ENCODE assay signal across 16 cellular contexts in the genomic region with DNA sequence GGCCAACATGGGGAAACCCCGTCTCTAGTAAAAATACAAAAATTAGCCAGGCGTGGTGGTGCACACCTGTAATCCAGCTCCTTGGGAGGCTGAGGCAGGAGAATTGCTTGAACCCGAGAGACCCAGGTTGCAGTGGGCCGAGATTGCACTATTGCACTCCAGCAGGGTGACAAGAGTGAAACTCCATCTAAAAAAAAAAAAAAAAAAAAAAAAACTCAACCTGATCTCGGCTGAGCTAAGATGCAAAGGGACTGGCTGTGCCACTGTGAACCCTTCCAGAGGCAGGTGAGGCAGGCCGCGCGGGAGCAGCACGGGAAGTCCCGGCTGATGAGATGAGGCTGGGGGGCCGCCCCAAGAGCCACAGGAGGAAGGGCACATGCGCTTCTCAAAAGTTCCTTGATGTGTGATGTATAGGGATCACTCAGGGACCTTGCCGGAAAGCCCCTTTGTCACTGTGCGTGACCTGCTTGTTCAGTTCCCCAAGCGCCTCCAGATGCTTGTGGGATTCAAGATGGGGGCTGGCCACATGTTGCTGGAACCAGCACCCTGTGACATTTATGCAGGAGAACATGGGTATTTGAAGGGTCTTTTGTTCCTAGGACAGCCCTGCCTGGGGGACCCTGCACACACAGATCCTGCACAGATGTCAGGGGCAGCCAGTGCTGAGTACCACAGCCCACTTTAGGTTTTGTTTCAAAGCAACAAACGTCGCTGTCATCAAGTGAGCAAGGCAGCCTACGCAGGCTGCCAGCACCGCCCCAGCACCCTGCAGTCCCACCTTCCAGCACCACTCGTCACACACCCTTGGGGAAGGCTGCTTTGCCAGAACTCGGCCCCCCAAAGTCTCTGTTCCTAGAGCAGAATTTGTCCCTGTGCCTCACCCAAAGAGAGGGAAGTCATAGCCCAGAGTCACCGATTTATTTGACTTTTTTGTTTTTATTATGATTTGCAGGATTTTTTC.
A peak's percentile ranks its signal among the peaks of the same experiment; 100 is the strongest.
DNase-seq lines count a peak whose midpoint lies in the region; ATAC-seq, FAIRE-seq and TF ChIP-seq lines count a peak whose summit lies in the region.
"Had no signal": no experiment of that assay in that cellular context is flagged by ENCODE, and none has a peak within 500 bp of the region (broad histone marks: within the 10 kb centered on the region; RNA-seq: fewer than 3 reads in every experiment).

No MANE protein-coding gene starts in this region.

- H3K9me3 Mint-ChIP-seq in nephron progenitor cell, result no peaks in the 10 kb centered on the region

- in situ Hi-C loops in mammary epithelial cell (cut with MboI; ENCODE audit: low sequenced_read_pairs in 2 of 2), result no loop called here

- TF ChIP-seq POLR2A in GM12891 (IDR thresholded peaks at IDR 0.05; ENCODE audit: low read depth, low read length), result no peak

- peak; percentile 52 for ATAC-seq in GM18499 (IDR thresholded peaks at IDR 0.05; ENCODE audit: insufficient read depth, unreplicated experiment)
- peak; percentile 73 for ATAC-seq in GM19455 (IDR thresholded peaks at IDR 0.05; ENCODE audit: unreplicated experiment)
- ATAC-seq in HG02885 (IDR thresholded peaks at IDR 0.05; ENCODE audit: poor library complexity, unreplicated experiment), result peak; percentile 65
- ATAC-seq in HG02938 (IDR thresholded peaks at IDR 0.05; ENCODE audit: unreplicated experiment), result no peak
- ATAC-seq: PC-3 had no signal

- 93% methylated on average over 18 of the region's 22 CpGs for WGBS in mammary epithelial cell (ENCODE audit: low coverage, missing lambda C conversion rate)

- no peak overlapping the region for H3K27ac Mint-ChIP-seq in nephron progenitor cell

- no peaks in the 10 kb centered on the region for H4K20me1 ChIP-seq in mammary epithelial cell (ENCODE audit: insufficient read depth, low read length)

- H3K4me2 ChIP-seq in mammary epithelial cell (ENCODE audit: insufficient read depth, low read depth, low read length), result no peak overlapping the region
- H3K4me2 ChIP-seq: hepatocyte, SK-N-SH had no signal

- H3K4me3 Mint-ChIP-seq in nephron progenitor cell, result no peak overlapping the region

- FAIRE-seq in GM12891 (lab: Jason Lieb, UNC), result no peak

- dilution Hi-C loops in mammary epithelial cell (cut with HindIII; ENCODE audit: low sequenced_read_pairs), result loop anchor here (5.0 kb wide), 1 partner anchor 275 kb away; no protein-coding TSS in a partner anchor

- H3K79me2 ChIP-seq in mammary epithelial cell (ENCODE audit: insufficient read depth, low read length), result no peaks in the 10 kb centered on the region
- H3K79me2 ChIP-seq: hepatocyte had no signal

- no peak overlapping the region for H2AFZ ChIP-seq in mammary epithelial cell (ENCODE audit: low read depth, low read length)
- H2AFZ ChIP-seq: hepatocyte had no signal

- H3K36me3 Mint-ChIP-seq in nephron progenitor cell (ENCODE audit: low read depth), result peaks cover 49% of the 10 kb centered on the region

- no peak overlapping the region for H3K27ac ChIP-seq in mammary epithelial cell (ENCODE audit: insufficient read depth, low read depth, low read length)
- H3K27ac ChIP-seq: hepatocyte had no signal

- no peaks in the 10 kb centered on the region for H3K4me1 ChIP-seq in mammary epithelial cell (ENCODE audit: insufficient read depth, low read length)

- DNase-seq in germinal center (ENCODE audit: low spot score), result peak; percentile 24
- no peak for DNase-seq in nephron progenitor cell
- DNase-seq in GM12891 (ENCODE audit: insufficient read length, low spot score), result no peak
- DNase-seq in mammary epithelial cell, result no peak
- DNase-seq: activated gamma-delta T cell treated with Interleukin-2 at 50 U/mL for 16 hours, GF-D8, KBM-7, NCI-H1417, PC-3, SK-N-SH, substantia nigra had no signal

- H3K27me3 Mint-ChIP-seq in nephron progenitor cell (ENCODE audit: low read depth, poor library complexity), result peaks cover 5% of the 10 kb centered on the region

- no peaks in the 10 kb centered on the region for H3K27me3 ChIP-seq in mammary epithelial cell (ENCODE audit: insufficient read depth, low read length)
- H3K27me3 ChIP-seq: hepatocyte had no signal

- peaks cover 23% of the 10 kb centered on the region for H3K4me1 Mint-ChIP-seq in nephron progenitor cell

- TF ChIP-seq CTCF in nephron progenitor cell (IDR thresholded peaks at IDR 0.05) (no peak), mammary epithelial cell (conservative IDR thresholded peaks at IDR 0.05 in 1 of 2, IDR thresholded peaks at IDR 0.05 in 1 of 2; ENCODE audit: extremely low read depth in 1 of 2, insufficient read depth in 1 of 2, low read depth in 1 of 2, low read length in 2 of 2) (no peak)

- intact Hi-C loops in mammary epithelial cell (cut with micrococcal nuclease), result no loop called here

- H3K9ac ChIP-seq in mammary epithelial cell (ENCODE audit: insufficient read depth, low read length), result no peak overlapping the region
- H3K9ac ChIP-seq: SK-N-SH had no signal

- BruUV-seq in mammary epithelial cell (replicated peaks; lab: Mats Ljungman, UMichigan), result no TSS peak

- H3K4me3 ChIP-seq in mammary epithelial cell (replicated peaks in 1 of 3; ENCODE audit: insufficient read depth in 1 of 3, low read depth in 2 of 3, low read length in 3 of 3), result no peak overlapping the region
- H3K4me3 ChIP-seq: hepatocyte had no signal

- CTCF ChIA-PET in mammary epithelial cell (lab: Charles Lee; ENCODE audit: low non-redundant PET), result no interaction called here

- no peaks in the 10 kb centered on the region for H3K36me3 ChIP-seq in mammary epithelial cell (ENCODE audit: insufficient read depth, low read length)

- H3K9me3 ChIP-seq in mammary epithelial cell (replicated peaks; ENCODE audit: insufficient read depth, low read length), result no peaks in the 10 kb centered on the region
- H3K9me3 ChIP-seq: SK-N-SH had no signal

TF ChIP-seq in GM12891, 5 proteins besides CTCF, POLR2A, EP300 and RAD21:
- TF ChIP-seq TAF1 (IDR thresholded peaks at IDR 0.05; ENCODE audit: low read depth, low read length) (no peak), POU2F2 (IDR thresholded peaks at IDR 0.05; ENCODE audit: low read depth, low read length) (no peak), POLR2AphosphoS5 (IDR thresholded peaks at IDR 0.05; ENCODE audit: low read depth, low read length) (no peak), SPI1 (IDR thresholded peaks at IDR 0.05; ENCODE audit: low read depth, low read length) (no peak), PAX5 (IDR thresholded peaks at IDR 0.05; ENCODE audit: insufficient read depth, low read length, severe bottlenecking) (no peak)
